In genomic region chr11:64881476-64881875, GRCh38 we compare ENCODE assay signal across 11 cellular contexts. TPM values are rescaled to one million over a fixed set of nuclear protein-coding genes. Genes with fewer than 3 reads are reported as not detected.
DNase-seq lines count a peak whose midpoint lies in the region; ATAC-seq and TF ChIP-seq lines count a peak whose summit lies in the region.
"Had no signal": no experiment of that assay in that cellular context is flagged by ENCODE, and none has a peak within 500 bp of the region (broad histone marks: within the 10 kb centered on the region; RNA-seq: fewer than 3 reads in every experiment).

No MANE protein-coding gene starts in this region.

- CTCF ChIA-PET in Calu3 (lab: Charles Lee), result interaction anchor here (0.6 kb wide), 1 partner anchor 206 kb away, joined by 3 read pairs; no protein-coding TSS in a partner anchor

- H3K27ac ChIP-seq in Peyer's patch (peak overlapping the region in 3 of 4 donors; percentile 9 to 94 (median 26)), esophagus squamous epithelium (peak overlapping the region in 3 of 4 donors; percentile 40 to 91 (median 42))

- H3K4me3 ChIP-seq in Peyer's patch, result no peak overlapping the region
- no peak overlapping the region for H3K4me3 ChIP-seq in esophagus squamous epithelium

- TF ChIP-seq POLR2A in Peyer's patch (IDR thresholded peaks at IDR 0.05), result no peak
- no peak for TF ChIP-seq POLR2A in esophagus squamous epithelium (IDR thresholded peaks at IDR 0.05)

- H3K27me3 Mint-ChIP-seq in activated T-cell treated with anti-CD3 and anti-CD28 coated beads, Interleukin-2, amount 50 U/mL, for 24 hours, result no peaks in the 10 kb centered on the region
- H3K27me3 Mint-ChIP-seq in activated T-cell treated with anti-CD3 and anti-CD28 coated beads, Interleukin-2, amount 50 U/mL, for 4 hours (ENCODE audit: low read depth), result no peaks in the 10 kb centered on the region
- H3K27me3 Mint-ChIP-seq in type B pancreatic cell (no peaks in the 10 kb centered on the region), Calu3 (ENCODE audit: unreplicated experiment) (no peaks in the 10 kb centered on the region)

- WGBS in esophagus squamous epithelium, 2 donors, result 37 to 67% methylated on average over 7 to 8 of the region's 8 CpGs

- no peaks in the 10 kb centered on the region for H3K36me3 ChIP-seq in Peyer's patch
- no peaks in the 10 kb centered on the region for H3K36me3 ChIP-seq in esophagus squamous epithelium

- peaks cover 23% of the 10 kb centered on the region for H3K36me3 Mint-ChIP-seq in activated T-cell treated with anti-CD3 and anti-CD28 coated beads, Interleukin-2, amount 50 U/mL, for 24 hours (ENCODE audit: low read depth)
- peaks cover 6% of the 10 kb centered on the region for H3K36me3 Mint-ChIP-seq in activated T-cell treated with anti-CD3 and anti-CD28 coated beads, Interleukin-2, amount 50 U/mL, for 4 hours (ENCODE audit: insufficient read depth)
- no peaks in the 10 kb centered on the region for H3K36me3 Mint-ChIP-seq in type B pancreatic cell
- peaks cover 33% of the 10 kb centered on the region for H3K36me3 Mint-ChIP-seq in Calu3 (ENCODE audit: insufficient read depth, unreplicated experiment)

- H3K4me3 Mint-ChIP-seq in activated T-cell treated with anti-CD3 and anti-CD28 coated beads, Interleukin-2, amount 50 U/mL, for 24 hours, result no peak overlapping the region
- no peak overlapping the region for H3K4me3 Mint-ChIP-seq in activated T-cell treated with anti-CD3 and anti-CD28 coated beads, Interleukin-2, amount 50 U/mL, for 4 hours
- H3K4me3 Mint-ChIP-seq in type B pancreatic cell (peak overlapping the region; percentile 99), Calu3 (ENCODE audit: low read depth, unreplicated experiment) (no peak overlapping the region)

- no peaks in the 10 kb centered on the region for H3K27me3 ChIP-seq in Peyer's patch
- no peaks in the 10 kb centered on the region for H3K27me3 ChIP-seq in esophagus squamous epithelium

- H3K9me3 Mint-ChIP-seq in activated T-cell treated with anti-CD3 and anti-CD28 coated beads, Interleukin-2, amount 50 U/mL, for 24 hours, result no peaks in the 10 kb centered on the region
- no peaks in the 10 kb centered on the region for H3K9me3 Mint-ChIP-seq in activated T-cell treated with anti-CD3 and anti-CD28 coated beads, Interleukin-2, amount 50 U/mL, for 4 hours
- H3K9me3 Mint-ChIP-seq in type B pancreatic cell, result no peaks in the 10 kb centered on the region
- no peaks in the 10 kb centered on the region for H3K9me3 Mint-ChIP-seq in Calu3 (ENCODE audit: low read depth, unreplicated experiment)

- no TSS peak for BruUV-seq in Calu3 (replicated peaks; lab: Mats Ljungman, UMichigan)

- peaks cover 0 to 39% (median 17%) of the 10 kb centered on the region in 4 donors for H3K4me1 ChIP-seq in Peyer's patch
- peaks cover 23 to 54% (median 38%) of the 10 kb centered on the region in 3 donors for H3K4me1 ChIP-seq in esophagus squamous epithelium

- peaks cover 57% of the 10 kb centered on the region for H3K4me1 Mint-ChIP-seq in activated T-cell treated with anti-CD3 and anti-CD28 coated beads, Interleukin-2, amount 50 U/mL, for 24 hours (ENCODE audit: low read depth)
- H3K4me1 Mint-ChIP-seq in activated T-cell treated with anti-CD3 and anti-CD28 coated beads, Interleukin-2, amount 50 U/mL, for 4 hours (ENCODE audit: low read depth), result peaks cover 53% of the 10 kb centered on the region
- H3K4me1 Mint-ChIP-seq in type B pancreatic cell (ENCODE audit: unreplicated experiment) (peaks cover 29% of the 10 kb centered on the region), Calu3 (ENCODE audit: low read depth, unreplicated experiment) (peaks cover 28% of the 10 kb centered on the region)

- ATAC-seq in activated T-cell treated with anti-CD3 and anti-CD28 coated beads, Interleukin-2, amount 50 U/mL, for 4 hours, result no peak
- ATAC-seq: left cardiac atrium had no signal

- no peak for DNase-seq in activated T-cell treated with anti-CD3 and anti-CD28 coated beads, Interleukin-2, amount 50 U/mL, for 24 hours
- no peak for DNase-seq in activated T-cell treated with anti-CD3 and anti-CD28 coated beads, Interleukin-2, amount 50 U/mL, for 4 hours
- DNase-seq in Peyer's patch (no peak), esophagus squamous epithelium (lab: John Stamatoyannopoulos, UW) (no peak), type B pancreatic cell (ENCODE audit: extremely low spot score, unreplicated experiment) (no peak), NCI-H2107 (lab: John Stamatoyannopoulos, UW) (no peak), Calu3 (no peak), NCI-H2107 treated with DMSO at 0.1 percent for 48 hours (lab: John Stamatoyannopoulos, UW; ENCODE audit: unreplicated experiment) (no peak)
- DNase-seq: effector CD4-positive, alpha-beta T cell; KBM-7; left cardiac atrium had no signal

- peak overlapping the region; percentile 67 for H3K27ac Mint-ChIP-seq in activated T-cell treated with anti-CD3 and anti-CD28 coated beads, Interleukin-2, amount 50 U/mL, for 24 hours
- H3K27ac Mint-ChIP-seq in type B pancreatic cell, result peak overlapping the region; percentile 99
- H3K27ac Mint-ChIP-seq in Calu3 (ENCODE audit: unreplicated experiment), result no peak overlapping the region

- intact Hi-C loops in esophagus squamous epithelium (cut with DNase I), result no loop called here
- intact Hi-C loops in Calu3 (cut with micrococcal nuclease; ENCODE audit: unreplicated experiment), result no loop called here

- TF ChIP-seq CTCF in Peyer's patch (IDR thresholded peaks at IDR 0.05), result no peak
- TF ChIP-seq CTCF in esophagus squamous epithelium (IDR thresholded peaks at IDR 0.05), result no peak
- no peak for TF ChIP-seq CTCF in type B pancreatic cell (conservative IDR thresholded peaks at IDR 0.05)
- no peak for TF ChIP-seq CTCF in Calu3 (IDR thresholded peaks at IDR 0.05; ENCODE audit: unreplicated experiment)

- no peaks in the 10 kb centered on the region for H3K9me3 ChIP-seq in Peyer's patch
- no peaks in the 10 kb centered on the region for H3K9me3 ChIP-seq in esophagus squamous epithelium

RNA-seq across cellular contexts. Expression of gene EHD1, which starts 3.1 kb away (rescaled TPM):
- 100 to 1,000 TPM in 2 of 3 donors, 10 to 100 TPM in 1; 86.3 to 121 (median 108) TPM for total RNA-seq in activated T-cell treated with anti-CD3 and anti-CD28 coated beads, Interleukin-2, amount 50 U/mL, for 4 hours
- total RNA-seq in Peyer's patch, result 100 to 1,000 TPM in 2 of 4 donors, 10 to 100 TPM in 2; 56.2 to 185 (median 98.6) TPM
- 10 to 100 TPM; 29.5 to 44.0 (median 31.8) TPM for total RNA-seq in esophagus squamous epithelium
- total RNA-seq in type B pancreatic cell (ENCODE audit: low replicate concordance), result 86.6 and 121 TPM in 2 replicates
- 92.8 and 101 TPM in 2 replicates for total RNA-seq in Calu3 (2022)

RNA-seq across cellular contexts. Expression of gene ATG2A, which starts 35.5 kb away (rescaled TPM):
- total RNA-seq in activated T-cell treated with anti-CD3 and anti-CD28 coated beads, Interleukin-2, amount 50 U/mL, for 4 hours, result 10 to 100 TPM; 20.6 to 24.1 (median 21.7) TPM
- 10 to 100 TPM; 38.8 to 79.6 (median 66.6) TPM for total RNA-seq in Peyer's patch
- 10 to 100 TPM; 14.1 to 26.1 (median 19.6) TPM for total RNA-seq in esophagus squamous epithelium
- total RNA-seq in type B pancreatic cell (ENCODE audit: low replicate concordance), result 26.8 and 30.8 TPM in 2 replicates
- 29.6 and 35.8 TPM in 2 replicates for total RNA-seq in Calu3 (2022)

RNA-seq across cellular contexts. Expression of gene CDC42BPG, which starts 37.0 kb away (rescaled TPM):
- total RNA-seq in activated T-cell treated with anti-CD3 and anti-CD28 coated beads, Interleukin-2, amount 50 U/mL, for 4 hours, result under 1 TPM; 0.13 to 0.33 (median 0.18) TPM
- 10 to 100 TPM; 25.6 to 78.6 (median 52.1) TPM for total RNA-seq in Peyer's patch
- 10 to 100 TPM; 16.4 to 48.5 (median 25.0) TPM for total RNA-seq in esophagus squamous epithelium
- 20.1 and 47.7 TPM in 2 replicates for total RNA-seq in type B pancreatic cell (ENCODE audit: low replicate concordance)
- total RNA-seq in Calu3 (2022), result 26.5 and 33.0 TPM in 2 replicates

RNA-seq across cellular contexts. Expression of gene PPP2R5B, which starts 43.0 kb away (rescaled TPM):
- total RNA-seq in activated T-cell treated with anti-CD3 and anti-CD28 coated beads, Interleukin-2, amount 50 U/mL, for 4 hours, result 1 to 10 TPM; 6.9 to 8.2 (median 7.9) TPM
- 10 to 100 TPM; 20.0 to 46.2 (median 22.5) TPM for total RNA-seq in Peyer's patch
- total RNA-seq in esophagus squamous epithelium, result 10 to 100 TPM in 1 of 4 donors, 1 to 10 TPM in 3; 7.7 to 10.5 (median 8.6) TPM
- 14.8 and 19.4 TPM in 2 replicates for total RNA-seq in type B pancreatic cell (ENCODE audit: low replicate concordance)
- 9.9 and 12.2 TPM in 2 replicates for total RNA-seq in Calu3 (2022)

RNA-seq across cellular contexts. Expression of gene GPHA2, which starts 54.2 kb away (rescaled TPM):
- not detected for total RNA-seq in activated T-cell treated with anti-CD3 and anti-CD28 coated beads, Interleukin-2, amount 50 U/mL, for 4 hours
- total RNA-seq in Peyer's patch (not detected), esophagus squamous epithelium (not detected), type B pancreatic cell (ENCODE audit: low replicate concordance) (0.85 TPM in 1 of 2 replicates, not detected in the other), Calu3 (2022) (not detected in 2 replicates)
- total RNA-seq: left cardiac atrium had no signal

Comparison
In these comparisons a context has a peak if more than half of its experiments do, and no peak if none do; other contexts are left out.
1. RNA of gene CDC42BPG, which starts 37.0 kb away (total RNA-seq): 25.6 to 78.6 TPM in Peyer's patch, 16.4 to 48.5 TPM in esophagus squamous epithelium, 26.5 to 33.0 TPM in Calu3 and 20.1 to 47.7 TPM in type B pancreatic cell; 0.13 to 0.33 TPM in activated T-cell treated with anti-CD3 and anti-CD28 coated beads, Interleukin-2, amount 50 U/mL, for 4 hours; every median in the first group is over 10 times any median in the second.